Comparison of ENCODE assay signal across 9 cellular contexts in genomic region chr11:100576044-100577021, GRCh38.
DNase-seq lines count a peak whose midpoint lies in the region; ATAC-seq, FAIRE-seq and TF ChIP-seq lines count a peak whose summit lies in the region.
"Had no signal": no experiment of that assay in that cellular context is flagged by ENCODE, and none has a peak within 500 bp of the region (broad histone marks: within the 10 kb centered on the region; RNA-seq: fewer than 3 reads in every experiment).

No MANE protein-coding gene starts in this region.

- H3K9ac ChIP-seq in Loucy (ENCODE audit: low read depth, low read length, poor library complexity, severe bottlenecking) (no peak overlapping the region), neural cell (ENCODE audit: low read length) (no peak overlapping the region)

- intact Hi-C loops in activated CD4-positive, alpha-beta T cell treated with anti-CD3 and anti-CD28 coated beads for 36 hours (cut with DNase I, micrococcal nuclease) = loop anchor here (1.0 to 10.0 kb wide), 5 partner anchors 278 to 1431 kb away; no protein-coding TSS in a partner anchor
- intact Hi-C loops in esophagus muscularis mucosa (cut with DNase I) = loop anchor here (2.0 kb wide), 3 partner anchors 112 to 354 kb away; no protein-coding TSS in a partner anchor

- H3K9me3 ChIP-seq in Loucy (ENCODE audit: insufficient read depth, low read depth, low read length) (no peaks in the 10 kb centered on the region), esophagus muscularis mucosa (no peaks in the 10 kb centered on the region), neural cell (ENCODE audit: low read length) (no peaks in the 10 kb centered on the region)

- no peaks in the 10 kb centered on the region for H4K20me1 ChIP-seq in Loucy (ENCODE audit: insufficient read depth, low read length, poor library complexity, severe bottlenecking)
- H4K20me1 ChIP-seq in neural cell (ENCODE audit: insufficient read depth) = no peaks in the 10 kb centered on the region

- TF ChIP-seq EP300 in esophagus muscularis mucosa (IDR thresholded peaks at IDR 0.05) = no peak
- TF ChIP-seq EP300 in neural cell (conservative IDR thresholded peaks at IDR 0.05; ENCODE audit: poor library complexity, severe bottlenecking) = no peak

- H3K4me3 Mint-ChIP-seq in activated CD4-positive, alpha-beta T cell treated with anti-CD3 and anti-CD28 coated beads for 36 hours = no peak overlapping the region
- no peak overlapping the region for H3K4me3 Mint-ChIP-seq in activated naive CD4-positive, alpha-beta T cell treated with anti-CD3 and anti-CD28 coated beads, Interleukin-2, amount 10 ng/mL, durations not matched to agents 7 days and 5 days
- H3K4me3 Mint-ChIP-seq: central memory CD8-positive, alpha-beta T cell had no signal

- H3K4me2 ChIP-seq in Loucy (ENCODE audit: low read depth, low read length, poor library complexity, severe bottlenecking) = no peak overlapping the region
- H3K4me2 ChIP-seq in neural cell (ENCODE audit: low read length) = no peak overlapping the region

- no peaks in the 10 kb centered on the region for H3F3A ChIP-seq in Loucy (ENCODE audit: low read depth)
- no peaks in the 10 kb centered on the region for H3F3A ChIP-seq in neural cell (ENCODE audit: insufficient read depth, low read length, poor library complexity, severe bottlenecking)

- H3K27me3 Mint-ChIP-seq in activated CD4-positive, alpha-beta T cell treated with anti-CD3 and anti-CD28 coated beads for 36 hours = peaks cover 2% of the 10 kb centered on the region
- H3K27me3 Mint-ChIP-seq in activated naive CD4-positive, alpha-beta T cell treated with anti-CD3 and anti-CD28 coated beads, Interleukin-2, amount 10 ng/mL, durations not matched to agents 7 days and 5 days = no peaks in the 10 kb centered on the region
- H3K27me3 Mint-ChIP-seq: central memory CD8-positive, alpha-beta T cell had no signal

- H3K4me3 ChIP-seq in Loucy (ENCODE audit: low read length, poor library complexity, severe bottlenecking) = no peak overlapping the region
- H3K4me3 ChIP-seq in esophagus muscularis mucosa = no peak overlapping the region
- H3K4me3 ChIP-seq in neural cell (ENCODE audit: low read length) = no peak overlapping the region

- H3K36me3 ChIP-seq in Loucy (ENCODE audit: insufficient read depth, low read length) (no peaks in the 10 kb centered on the region), esophagus muscularis mucosa (no peaks in the 10 kb centered on the region), neural cell (ENCODE audit: insufficient read depth, low read length) (no peaks in the 10 kb centered on the region)

- H3K4me1 Mint-ChIP-seq in activated CD4-positive, alpha-beta T cell treated with anti-CD3 and anti-CD28 coated beads for 36 hours = no peaks in the 10 kb centered on the region
- H3K4me1 Mint-ChIP-seq in activated naive CD4-positive, alpha-beta T cell treated with anti-CD3 and anti-CD28 coated beads, Interleukin-2, amount 10 ng/mL, durations not matched to agents 7 days and 5 days = no peaks in the 10 kb centered on the region
- H3K4me1 Mint-ChIP-seq: central memory CD8-positive, alpha-beta T cell had no signal

- TF ChIP-seq POLR2A in H54 (IDR thresholded peaks at IDR 0.05; ENCODE audit: low read depth, low read length) (no peak), esophagus muscularis mucosa (IDR thresholded peaks at IDR 0.05; ENCODE audit: low read depth) (no peak)

- H3K79me2 ChIP-seq in Loucy (ENCODE audit: insufficient read depth, low read length) = no peaks in the 10 kb centered on the region
- H3K79me2 ChIP-seq in neural cell (replicated peaks; ENCODE audit: insufficient read depth, low read length) = no peaks in the 10 kb centered on the region

- no peaks in the 10 kb centered on the region for H3K36me3 Mint-ChIP-seq in activated CD4-positive, alpha-beta T cell treated with anti-CD3 and anti-CD28 coated beads for 36 hours (ENCODE audit: low read depth)
- no peaks in the 10 kb centered on the region for H3K36me3 Mint-ChIP-seq in activated naive CD4-positive, alpha-beta T cell treated with anti-CD3 and anti-CD28 coated beads, Interleukin-2, amount 10 ng/mL, durations not matched to agents 7 days and 5 days

- 34% methylated on average over 6 of the region's 6 CpGs for WGBS in esophagus muscularis mucosa

- no peaks in the 10 kb centered on the region for H3K9me3 Mint-ChIP-seq in activated CD4-positive, alpha-beta T cell treated with anti-CD3 and anti-CD28 coated beads for 36 hours (ENCODE audit: low read depth)
- no peaks in the 10 kb centered on the region for H3K9me3 Mint-ChIP-seq in activated naive CD4-positive, alpha-beta T cell treated with anti-CD3 and anti-CD28 coated beads, Interleukin-2, amount 10 ng/mL, durations not matched to agents 7 days and 5 days

- H2AFZ ChIP-seq in Loucy (ENCODE audit: low read length) (no peak overlapping the region), neural cell (ENCODE audit: low read depth, low read length) (no peak overlapping the region)

- no peak overlapping the region for H3K27ac Mint-ChIP-seq in activated CD4-positive, alpha-beta T cell treated with anti-CD3 and anti-CD28 coated beads for 36 hours
- H3K27ac Mint-ChIP-seq in activated naive CD4-positive, alpha-beta T cell treated with anti-CD3 and anti-CD28 coated beads, Interleukin-2, amount 10 ng/mL, durations not matched to agents 7 days and 5 days = no peak overlapping the region

- peak; percentile 20 for FAIRE-seq in H54 (lab: Jason Lieb, UNC)

- POLR2A ChIA-PET in activated CD4-positive, alpha-beta T cell treated with anti-CD3 and anti-CD28 coated beads for 36 hours (lab: Charles Lee) = no interaction called here

- peak; percentile 78 for TF ChIP-seq CTCF in Loucy (conservative IDR thresholded peaks at IDR 0.05; ENCODE audit: low read length)
- TF ChIP-seq CTCF in esophagus muscularis mucosa (IDR thresholded peaks at IDR 0.05) = peak; percentile 74 to 80 (median 79)
- TF ChIP-seq CTCF in neural cell (IDR thresholded peaks at IDR 0.05; ENCODE audit: poor library complexity, severe bottlenecking) = peak; percentile 89

- H3K4me1 ChIP-seq in Loucy (ENCODE audit: insufficient read depth, low read length, poor library complexity, severe bottlenecking) = no peaks in the 10 kb centered on the region
- peaks cover 0 to 27% (median 16%) of the 10 kb centered on the region in 4 donors for H3K4me1 ChIP-seq in esophagus muscularis mucosa

- peak; percentile 93 for TF ChIP-seq RAD21 in neural cell (conservative IDR thresholded peaks at IDR 0.05)

- no peak for ATAC-seq in activated CD4-positive, alpha-beta T cell treated with anti-CD3 and anti-CD28 coated beads for 36 hours

- DNase-seq in activated CD4-positive, alpha-beta T cell treated with anti-CD3 and anti-CD28 coated beads for 36 hours = peak; percentile 24
- DNase-seq in activated CD4-positive, alpha-beta T cell treated with anti-CD3 and anti-CD28 coated beads, Interleukin-2, amount 50 U/mL, for 4 hours = no peak
- no peak for DNase-seq in H54 (ENCODE audit: insufficient read length, low spot score)
- DNase-seq in SIG-M5 treated with dmso at 0.1 percent for 504 hours (lab: John Stamatoyannopoulos, UW; ENCODE audit: unreplicated experiment) = peak; percentile 52
- no peak for DNase-seq in esophagus muscularis mucosa (ENCODE audit: extremely low spot score)
- DNase-seq in activated naive CD4-positive, alpha-beta T cell treated with anti-CD3 and anti-CD28 coated beads, Interleukin-2, amount 10 ng/mL, durations not matched to agents 7 days and 5 days = no peak

- no peaks in the 10 kb centered on the region for H3K9me2 ChIP-seq in Loucy (replicated peaks; ENCODE audit: low read depth, low read length)
- no peaks in the 10 kb centered on the region for H3K9me2 ChIP-seq in neural cell (ENCODE audit: insufficient read depth, low read length)

- H3K27me3 ChIP-seq in Loucy (ENCODE audit: insufficient read depth, low read length, poor library complexity, severe bottlenecking) (no peaks in the 10 kb centered on the region), esophagus muscularis mucosa (no peaks in the 10 kb centered on the region), neural cell (ENCODE audit: insufficient read depth, low read depth, low read length) (no peaks in the 10 kb centered on the region)

- no peak overlapping the region for H3K27ac ChIP-seq in esophagus muscularis mucosa (replicated peaks in 1 of 4)
- no peak overlapping the region for H3K27ac ChIP-seq in neural cell (ENCODE audit: low read length)

- CTCF ChIA-PET in activated CD4-positive, alpha-beta T cell treated with anti-CD3 and anti-CD28 coated beads for 36 hours (lab: Charles Lee) = interaction anchor here (0.6 to 1.4 kb wide), 6 partner anchors 14 to 354 kb away, joined by 3 to 5 read pairs (median 4); no protein-coding TSS in a partner anchor
- CTCF ChIA-PET in activated naive CD4-positive, alpha-beta T cell treated with anti-CD3 and anti-CD28 coated beads, Interleukin-2, amount 10 ng/mL, durations not matched to agents 7 days and 5 days (lab: Charles Lee) = interaction anchor here (0.8 to 2.1 kb wide), 5 partner anchors 278 to 859 kb away, joined by 3 to 6 read pairs (median 4); no protein-coding TSS in a partner anchor

TF ChIP-seq in neural cell, 6 proteins besides CTCF, POLR2A, EP300 and RAD21:
- TF ChIP-seq POLR2AphosphoS5 (IDR thresholded peaks at IDR 0.05) = no peak
- TF ChIP-seq SMC3 (conservative IDR thresholded peaks at IDR 0.05; ENCODE audit: poor library complexity) = peak; percentile 96
TF ChIP-seq in neural cell: peak in this region for 1.

Comparison
In these comparisons a context has a peak if more than half of its experiments do, and no peak if none do; other contexts are left out.
1. DNase-seq: peak in activated CD4-positive, alpha-beta T cell treated with anti-CD3 and anti-CD28 coated beads for 36 hours (single experiment) and SIG-M5 treated with dmso at 0.1 percent for 504 hours (single experiment); none in activated CD4-positive, alpha-beta T cell treated with anti-CD3 and anti-CD28 coated beads, Interleukin-2, amount 50 U/mL, for 4 hours (0 of 2), H54 (single experiment), esophagus muscularis mucosa (single experiment) and activated naive CD4-positive, alpha-beta T cell treated with anti-CD3 and anti-CD28 coated beads, Interleukin-2, amount 10 ng/mL, durations not matched to agents 7 days and 5 days (single experiment).
2. Peak in every context shown above with its lines, with median percentiles within 50 percentile points of each other: CTCF ChIP-seq.